15 cellular contexts compared by ENCODE assay signal in genomic region chr1:231869364-231869763, GRCh38.
A peak's percentile ranks its signal among the peaks of the same experiment; 100 is the strongest.
DNase-seq lines count a peak whose midpoint lies in the region; ATAC-seq and TF ChIP-seq lines count a peak whose summit lies in the region.
"Had no signal": no experiment of that assay in that cellular context is flagged by ENCODE, and none has a peak within 500 bp of the region (broad histone marks: within the 10 kb centered on the region; RNA-seq: fewer than 3 reads in every experiment).

No MANE protein-coding gene starts in this region.

- H3K9me3 ChIP-seq in Loucy (ENCODE audit: insufficient read depth, low read depth, low read length) (no peaks in the 10 kb centered on the region), T-helper 17 cell (ENCODE audit: control insufficient read depth, low read length, poor library complexity, severe bottlenecking) (no peaks in the 10 kb centered on the region)
- H3K9me3 ChIP-seq: thoracic aorta had no signal

- POLR2A ChIA-PET in RWPE1 (lab: Yijun Ruan, JAX; ENCODE audit: low non-redundant PET), result no interaction called here

- H3K4me1 Mint-ChIP-seq in T-helper 17 cell (peaks cover 37% of the 10 kb centered on the region), naive B cell (peaks cover 17 to 38% (median 24%) of the 10 kb centered on the region in 3 donors)

- TF ChIP-seq CTCF in Loucy (conservative IDR thresholded peaks at IDR 0.05; ENCODE audit: low read length) (no peak), RWPE1 (conservative IDR thresholded peaks at IDR 0.05; ENCODE audit: low read depth) (no peak)

- H3K27ac ChIP-seq in RWPE1, result no peak overlapping the region
- H3K27ac ChIP-seq: thoracic aorta had no signal

- peak overlapping the region; percentile 50; the same call in 1 of the 2 replicates for H2AFZ ChIP-seq in Loucy (ENCODE audit: low read length)

- peaks cover 11% of the 10 kb centered on the region for H3K4me1 ChIP-seq in Loucy (ENCODE audit: insufficient read depth, low read length, poor library complexity, severe bottlenecking)

- H3K4me3 ChIP-seq in Loucy (ENCODE audit: low read length, poor library complexity, severe bottlenecking), result no peak overlapping the region
- H3K4me3 ChIP-seq: thoracic aorta had no signal

- H3F3A ChIP-seq in Loucy (ENCODE audit: low read depth), result no peaks in the 10 kb centered on the region

- ATAC-seq in T-helper 17 cell, result no peak
- peak; percentile 64 to 74 for ATAC-seq in naive B cell (ENCODE audit: low read depth in 2 of 2)
- ATAC-seq in HG03439 (IDR thresholded peaks at IDR 0.05; ENCODE audit: unreplicated experiment), result no peak

- H3K36me3 Mint-ChIP-seq in T-helper 17 cell (ENCODE audit: low read depth), result peaks cover 4% of the 10 kb centered on the region
- H3K36me3 Mint-ChIP-seq in naive B cell, result no peaks in the 10 kb centered on the region

- H3K27me3 Mint-ChIP-seq in T-helper 17 cell, result no peaks in the 10 kb centered on the region
- no peaks in the 10 kb centered on the region for H3K27me3 Mint-ChIP-seq in naive B cell
- H3K27me3 Mint-ChIP-seq: activated CD4-positive, alpha-beta memory T cell treated with anti-CD3 and anti-CD28 coated beads for 36 hours had no signal

- no peaks in the 10 kb centered on the region for H3K9me2 ChIP-seq in Loucy (replicated peaks; ENCODE audit: low read depth, low read length)

- H3K27me3 ChIP-seq in Loucy (ENCODE audit: insufficient read depth, low read length, poor library complexity, severe bottlenecking), result no peaks in the 10 kb centered on the region

- CTCF ChIA-PET in RWPE1 (lab: Yijun Ruan, JAX), result no interaction called here

- no peak overlapping the region for H3K9ac ChIP-seq in Loucy (ENCODE audit: low read depth, low read length, poor library complexity, severe bottlenecking)

- H3K79me2 ChIP-seq in Loucy (ENCODE audit: insufficient read depth, low read length), result no peaks in the 10 kb centered on the region

- DNase-seq in GF-D8 (lab: John Stamatoyannopoulos, UW), result peak; percentile 28
- no peak for DNase-seq in T-helper 17 cell
- DNase-seq in naive B cell, result no peak
- DNase-seq in ecto neural progenitor cell (ENCODE audit: low spot score), result no peak
- DNase-seq in activated CD4-positive, alpha-beta T cell treated with anti-CD3 and anti-CD28 coated beads, Interleukin-2, amount 50 U/mL, for 48 hours, result no peak
- no peak for DNase-seq in RWPE1 (ENCODE audit: low spot score)
- DNase-seq: activated CD4-positive, alpha-beta memory T cell treated with anti-CD3 and anti-CD28 coated beads for 36 hours; DMS53; erythroblast; NCI-H1417 treated with DMSO at 0.1 percent for 48 hours; NCI-H345 had no signal

- peak overlapping the region; percentile 12 for H3K4me2 ChIP-seq in Loucy (ENCODE audit: low read depth, low read length, poor library complexity, severe bottlenecking)

- no peaks in the 10 kb centered on the region for H3K9me3 Mint-ChIP-seq in naive B cell
- H3K9me3 Mint-ChIP-seq: activated CD4-positive, alpha-beta memory T cell treated with anti-CD3 and anti-CD28 coated beads for 36 hours; activated T-helper 2 cell treated with anti-CD3 and anti-CD28 coated beads, Interferon-gamma antibody, Interleukin-2, Interleukin-4, amounts not matched to agents 10 μg/mL and 5 μg/mL and 100 μg/mL, durations not matched to agents 14 hours and 24 hours and 36 hours had no signal

- H3K27ac Mint-ChIP-seq in T-helper 17 cell, result peak overlapping the region; percentile 32
- peak overlapping the region in 2 of 6 donors; percentile 25 to 26 for H3K27ac Mint-ChIP-seq in naive B cell
- H3K27ac Mint-ChIP-seq: activated CD4-positive, alpha-beta memory T cell treated with anti-CD3 and anti-CD28 coated beads for 36 hours; activated T-helper 2 cell treated with anti-CD3 and anti-CD28 coated beads, Interferon-gamma antibody, Interleukin-2, Interleukin-4, amounts not matched to agents 10 μg/mL and 5 μg/mL and 100 μg/mL, durations not matched to agents 14 hours and 24 hours and 36 hours had no signal

- no peaks in the 10 kb centered on the region for H4K20me1 ChIP-seq in Loucy (ENCODE audit: insufficient read depth, low read length, poor library complexity, severe bottlenecking)

- no peak overlapping the region for H3K4me3 Mint-ChIP-seq in T-helper 17 cell
- H3K4me3 Mint-ChIP-seq in naive B cell, result peak overlapping the region in 1 of 8 donors; percentile 44
- H3K4me3 Mint-ChIP-seq: activated CD4-positive, alpha-beta memory T cell treated with anti-CD3 and anti-CD28 coated beads for 36 hours had no signal

- H3K36me3 ChIP-seq in Loucy (ENCODE audit: insufficient read depth, low read length), result peaks cover 4% of the 10 kb centered on the region; the same call in 1 of the 2 replicates
- H3K36me3 ChIP-seq: thoracic aorta had no signal

Comparison
In these comparisons a context has a peak if more than half of its experiments do, and no peak if none do; other contexts are left out.
1. ATAC-seq: peak in naive B cell (2 of 2); none in T-helper 17 cell (single experiment) and HG03439 (single experiment).